In the genomic region with DNA sequence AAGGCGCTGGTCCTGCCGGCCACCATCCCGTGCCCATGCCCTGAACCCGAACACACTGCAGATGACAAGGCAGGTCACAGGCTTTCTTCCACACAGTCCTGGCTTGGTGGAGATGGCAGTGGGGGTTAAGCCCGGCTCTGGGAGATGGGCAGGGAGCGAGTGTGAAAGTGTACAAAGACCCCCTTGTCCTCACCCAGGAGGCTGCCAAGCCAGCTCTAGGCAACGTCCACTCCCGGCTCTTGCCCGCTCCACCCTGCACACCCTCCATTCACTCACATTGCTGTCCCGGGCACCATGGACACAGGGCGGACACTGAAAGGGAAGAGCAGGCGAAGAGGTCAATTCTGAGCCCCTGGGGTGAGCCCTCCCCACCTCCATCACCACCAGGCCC, we compare ENCODE assay signal across 21 cellular contexts. TPM values are rescaled to one million over a fixed set of nuclear protein-coding genes. Genes with fewer than 3 reads are reported as not detected.
DNase-seq lines count a peak whose midpoint lies in the region; ATAC-seq and TF ChIP-seq lines count a peak whose summit lies in the region.
"Had no signal": no experiment of that assay in that cellular context is flagged by ENCODE, and none has a peak within 500 bp of the region (broad histone marks: within the 10 kb centered on the region; RNA-seq: fewer than 3 reads in every experiment).

No MANE protein-coding gene starts in this region.

- no peak overlapping the region for H3K4me3 ChIP-seq in AG04450 (ENCODE audit: low read depth, low read length)
- no peak overlapping the region for H3K4me3 ChIP-seq in osteoblast (ENCODE audit: insufficient read depth, low read length)
- no peak overlapping the region for H3K4me3 ChIP-seq in aorta (ENCODE audit: low read length in 2 of 2)
- H3K4me3 ChIP-seq: A549, colonic mucosa, GM23248, psoas muscle had no signal

- peaks cover 9% of the 10 kb centered on the region for H4K20me1 ChIP-seq in osteoblast (ENCODE audit: insufficient read depth, low read length)

- CTCF ChIA-PET in AG04450 (lab: Charles Lee) (no interaction called here), GM10248 (lab: Yijun Ruan, JAX) (interaction anchor here (1.0 to 1.1 kb wide), 2 partner anchors 11 to 94 kb away, joined by 3 read pairs; no protein-coding TSS in a partner anchor)

- 93 to 94% methylated on average over 12 of the region's 12 CpGs for WGBS in aorta, 2 donors

- intact Hi-C loops in aorta (cut with DNase I): no loop called here

- TF ChIP-seq CTCF in AG04450 (IDR thresholded peaks at IDR 0.05; ENCODE audit: low read depth, low read length) (no peak), osteoblast (IDR thresholded peaks at IDR 0.05; ENCODE audit: extremely low read depth, low read depth, low read length) (no peak), GM10248 (IDR thresholded peaks at IDR 0.05; ENCODE audit: control extremely low read depth, extremely low read depth, low read depth, missing control alignments) (no peak)

- H3K4me2 ChIP-seq in osteoblast (ENCODE audit: insufficient read depth, low read length): no peak overlapping the region
- H3K4me2 ChIP-seq: A549 had no signal

- DNase-seq in AG04450 (ENCODE audit: low read depth, low spot score) (no peak), anterior cingulate cortex (lab: John Stamatoyannopoulos, UW) (peak in 55 of 58 donors; percentile 19 to 93 (median 83)), hypothalamus (lab: John Stamatoyannopoulos, UW) (peak; percentile 17 to 94 (median 79)), osteoblast (ENCODE audit: insufficient read length, low spot score, missing footprints) (peak; percentile 25), NCI-H2171 treated with DMSO at 0.1 percent for 48 hours (lab: John Stamatoyannopoulos, UW) (no peak), glomerular visceral epithelial cell (ENCODE audit: extremely low spot score) (no peak), GM10248 (ENCODE audit: extremely low spot score) (no peak), aorta (no peak)
- DNase-seq: activated CD4-positive, alpha-beta T cell treated with anti-CD3 and anti-CD28 coated beads for 1 hour; colonic mucosa; GM23248; mammary epithelial cell; MM.1S; naive thymus-derived CD8-positive, alpha-beta T cell; NCI-H1436 treated with DMSO at 0.1 percent for 48 hours; NCI-H69; psoas muscle; stimulated activated CD4-positive, alpha-beta T cell treated with anti-CD3 and anti-CD28 coated beads, Interleukin-4, amount 100 ng/mL, for 1 hour; SW 1271 had no signal

- H3K36me3 ChIP-seq in osteoblast (ENCODE audit: insufficient read depth, low read length) (peaks cover 85% of the 10 kb centered on the region), aorta (ENCODE audit: control insufficient read depth in 1 of 2, insufficient read depth in 2 of 2, low read length in 1 of 2) (no peaks in the 10 kb centered on the region)
- H3K36me3 ChIP-seq: colonic mucosa had no signal

- no peaks in the 10 kb centered on the region for H3K27me3 ChIP-seq in AG04450 (ENCODE audit: control insufficient read depth, insufficient read depth, low read length)
- no peaks in the 10 kb centered on the region for H3K27me3 ChIP-seq in osteoblast (ENCODE audit: insufficient read depth, low read length)
- H3K27me3 ChIP-seq in aorta (ENCODE audit: control insufficient read depth in 1 of 2, insufficient read depth in 2 of 2, low read length in 1 of 2): no peaks in the 10 kb centered on the region
- H3K27me3 ChIP-seq: colonic mucosa had no signal

- peak overlapping the region; percentile 11 for H3K27ac ChIP-seq in AG04450 (ENCODE audit: low read depth, low read length)
- no peak overlapping the region for H3K27ac ChIP-seq in osteoblast (ENCODE audit: low read depth, low read length)
- H3K27ac ChIP-seq in aorta (ENCODE audit: low read depth in 1 of 2, low read length in 2 of 2): no peak overlapping the region
- H3K27ac ChIP-seq: C4-2B, colonic mucosa, GM23248, psoas muscle had no signal

- ATAC-seq in aorta (ENCODE audit: low FRiP score): no peak
- ATAC-seq: A549; naive thymus-derived CD8-positive, alpha-beta T cell; psoas muscle had no signal

- peaks cover 19% of the 10 kb centered on the region for H3K79me2 ChIP-seq in osteoblast (ENCODE audit: insufficient read depth, low read length)

- H3K9me3 ChIP-seq in AG04450 (ENCODE audit: control insufficient read depth, insufficient read depth, low read length) (no peaks in the 10 kb centered on the region), osteoblast (ENCODE audit: low read depth, low read length) (no peaks in the 10 kb centered on the region), aorta (ENCODE audit: control insufficient read depth, low read length) (no peaks in the 10 kb centered on the region)
- H3K9me3 ChIP-seq: A549, colonic mucosa, psoas muscle had no signal

- POLR2A ChIA-PET in AG04450 (lab: Yijun Ruan, JAX): interaction anchor here (1.9 kb wide), 1 partner anchor 9 kb away, joined by 7 read pairs; the partner anchor contains the start of gene COL16A1
- POLR2A ChIA-PET in GM10248 (lab: Yijun Ruan, JAX): no interaction called here

- H2AFZ ChIP-seq in osteoblast (ENCODE audit: low read length): no peak overlapping the region
- H2AFZ ChIP-seq: GM23248 had no signal

- peaks cover 11% of the 10 kb centered on the region for H3K4me1 ChIP-seq in osteoblast (ENCODE audit: insufficient read depth, low read length)
- no peaks in the 10 kb centered on the region for H3K4me1 ChIP-seq in aorta (ENCODE audit: control insufficient read depth in 1 of 2, insufficient read depth in 2 of 2, low read length in 2 of 2)
- H3K4me1 ChIP-seq: colonic mucosa, psoas muscle had no signal

RNA-seq across cellular contexts. Expression of gene COL16A1, which starts 8.9 kb away (rescaled TPM):
- 35.4 and 39.5 TPM in 2 replicates for polyA plus RNA-seq in AG04450 (2011; rRNA removed)
- 47.0 and 64.1 TPM in 2 replicates for polyA minus RNA-seq in AG04450 (2011; rRNA and poly(A)+ RNA removed)
- 158 and 197 TPM in 2 replicates for total RNA-seq in osteoblast
- 100 to 1,000 TPM in 1 of 2 donors, 10 to 100 TPM in 1; 71.4 to 188 TPM for total RNA-seq in aorta
- 100 to 1,000 TPM in 1 of 2 donors, 10 to 100 TPM in 1; 39.8 to 358 TPM for polyA plus RNA-seq in aorta
- total RNA-seq: naive thymus-derived CD8-positive, alpha-beta T cell had no signal

RNA-seq across cellular contexts. Expression of gene PEF1, which starts 50.2 kb away (rescaled TPM):
- polyA plus RNA-seq in AG04450 (2011; rRNA removed) (71.8 and 88.3 TPM in 2 replicates), aorta (10 to 100 TPM; 75.5 to 83.9 TPM)
- 78.5 and 91.7 TPM in 2 replicates for polyA minus RNA-seq in AG04450 (2011; rRNA and poly(A)+ RNA removed)
- total RNA-seq in osteoblast (75.7 and 86.5 TPM in 2 replicates), aorta (10 to 100 TPM; 57.9 to 65.0 TPM)

Comparison
In these comparisons a context has a peak if more than half of its experiments do, and no peak if none do; other contexts are left out.
1. DNase-seq: peak in anterior cingulate cortex (55 of 58), hypothalamus (51 of 51) and osteoblast (single experiment); none in AG04450 (single experiment), NCI-H2171 treated with DMSO at 0.1 percent for 48 hours (single experiment), glomerular visceral epithelial cell (single experiment), GM10248 (single experiment) and aorta (0 of 2).